In genomic region chr16:674968-675883, GRCh38 we compare ENCODE assay signal across 9 cellular contexts. TPM values are rescaled to one million over a fixed set of nuclear protein-coding genes. Genes with fewer than 3 reads are reported as not detected.
DNase-seq lines count a peak whose midpoint lies in the region; ATAC-seq and TF ChIP-seq lines count a peak whose summit lies in the region.
"Had no signal": no experiment of that assay in that cellular context is flagged by ENCODE, and none has a peak within 500 bp of the region (broad histone marks: within the 10 kb centered on the region; RNA-seq: fewer than 3 reads in every experiment).

Gene RHBDL1 (plus strand): TSS chr16:675671. CDS start chr16:675791, 120 bp downstream.

- DNase-seq in astrocyte of the spinal cord (ENCODE audit: low read depth, low spot score) (peak; percentile 38), left colon (peak in 1 of 2 donors; percentile 63), cortex of kidney (lab: John Stamatoyannopoulos, UW) (no peak), NCI-H345 (lab: John Stamatoyannopoulos, UW) (no peak), MG63 (no peak)
- no peak for DNase-seq in stimulated activated CD8-positive, alpha-beta memory T cell treated with anti-CD3 and anti-CD28 coated beads, Interleukin-4, amount 100 ng/mL, for 48 hours
- DNase-seq: activated CD4-positive, alpha-beta T cell treated with anti-CD3 and anti-CD28 coated beads, Interleukin-2, amount 50 U/mL, for 1 hour had no signal

- H3K9me3 ChIP-seq in MG63, result no peaks in the 10 kb centered on the region

- peak; percentile 17 for TF ChIP-seq POLR2A in GM18505 (IDR thresholded peaks at IDR 0.05; ENCODE audit: borderline replicate concordance, extremely low read depth, insufficient read depth, insufficient read length)

- H3K27me3 ChIP-seq in MG63, result no peaks in the 10 kb centered on the region

- TF ChIP-seq CTCF in 22Rv1 (IDR thresholded peaks at IDR 0.05) (peak; percentile 14), astrocyte of the spinal cord (IDR thresholded peaks at IDR 0.05; ENCODE audit: low read depth, low read length) (no peak)

- H3K27ac ChIP-seq in 22Rv1, result peak within 1 kb of the TSS; percentile 82

- H3K4me3 ChIP-seq in astrocyte of the spinal cord (ENCODE audit: low read depth, low read length), result peak within 1 kb of the TSS; percentile 34
- H3K4me3 ChIP-seq in MG63, result no peak within 1 kb of the TSS

- in situ Hi-C loops in astrocyte of the spinal cord (cut with HindIII; ENCODE audit: low sequenced_read_pairs), result no loop called here

- H3K36me3 ChIP-seq in MG63, result peaks cover 40% of the 10 kb centered on the region

- ATAC-seq in GM18505 (IDR thresholded peaks at IDR 0.05; ENCODE audit: unreplicated experiment) (no peak), left colon (peak; percentile 13)

- intact Hi-C loops in left colon (cut with DNase I, micrococcal nuclease), result no loop called here

RNA-seq across cellular contexts. Expression of gene RHBDL1, which starts in this region (rescaled TPM):
- 1 to 10 TPM; 4.4 to 5.3 TPM for total RNA-seq in left colon
- 0.16 TPM in 1 of 2 replicates, not detected in the other for total RNA-seq in MG63 (2014; rRNA removed; shearing (Covaris generic); ENCODE audit: low replicate concordance)
